In genomic region chr3:149663966-149664365, GRCh38 we compare ENCODE assay signal across 27 cellular contexts.
"Had no signal": no experiment of that assay in that cellular context is flagged by ENCODE, and none has a peak within 500 bp of the region (broad histone marks: within the 10 kb centered on the region; RNA-seq: fewer than 3 reads in every experiment).

No MANE protein-coding gene starts in this region.

- DNase-seq: activated CD4-positive, alpha-beta memory T cell treated with anti-CD3 and anti-CD28 coated beads for 36 hours; activated CD4-positive, alpha-beta T cell treated with anti-CD3 and anti-CD28 coated beads, Interleukin-2, amount 10 ng/mL, durations not matched to agents 24 days and 14 days; activated CD4-positive, CD25-positive, alpha-beta regulatory T cell treated with anti-CD3 and anti-CD28 coated beads, Interleukin-2, amount 50 U/mL, for 72 hours; activated CD8-positive, alpha-beta memory T cell treated with anti-CD3 and anti-CD28 coated beads, Interleukin-2, amount 50 U/mL, for 4 hours; activated gamma-delta T cell; activated naive CD4-positive, alpha-beta T cell treated with anti-CD3 and anti-CD28 coated beads, Interleukin-2, amount 10 ng/mL, durations not matched to agents 7 days and 5 days; activated T-cell treated with anti-CD3 and anti-CD28 coated beads, Interleukin-2, amount 50 U/mL, for 24 hours; amniotic stem cell; central memory CD4-positive, alpha-beta T cell; foreskin fibroblast; heart left ventricle; hypothalamus; left ventricle myocardium inferior; midbrain; naive thymus-derived CD8-positive, alpha-beta T cell; posterior cingulate gyrus; right cardiac atrium; stimulated activated CD4-positive, alpha-beta T cell treated with anti-CD3 and anti-CD28 coated beads, Interleukin-2, amount 100 ng/mL, for 48 hours; stimulated activated naive CD4-positive, alpha-beta T cell treated with Interleukin-2 at 50 U/mL for 16 hours; T-helper 17 cell; T1000; uterus; WERI-Rb-1 had no signal

- H3K36me3 ChIP-seq: heart left ventricle, left ventricle myocardium inferior, tibial nerve, uterus, WERI-Rb-1 had no signal

- H3K27ac ChIP-seq: heart left ventricle, left ventricle myocardium inferior, tibial nerve, uterus, WERI-Rb-1 had no signal

- H3K9me3 ChIP-seq: heart left ventricle, left ventricle myocardium inferior, tibial nerve, uterus had no signal

- FAIRE-seq: astrocyte, endothelial cell of umbilical vein had no signal

- H3K9me3 Mint-ChIP-seq: activated CD4-positive, alpha-beta memory T cell treated with anti-CD3 and anti-CD28 coated beads for 36 hours; activated CD4-positive, alpha-beta T cell treated with anti-CD3 and anti-CD28 coated beads, Interleukin-2, amount 10 ng/mL, durations not matched to agents 24 days and 14 days; activated naive CD4-positive, alpha-beta T cell treated with anti-CD3 and anti-CD28 coated beads, Interleukin-2, amount 10 ng/mL, durations not matched to agents 7 days and 5 days; activated T-cell treated with anti-CD3 and anti-CD28 coated beads, Interleukin-2, amount 50 U/mL, for 24 hours had no signal

- H3K4me3 Mint-ChIP-seq: activated CD4-positive, alpha-beta memory T cell treated with anti-CD3 and anti-CD28 coated beads for 36 hours; activated CD4-positive, alpha-beta T cell treated with anti-CD3 and anti-CD28 coated beads, Interleukin-2, amount 10 ng/mL, durations not matched to agents 24 days and 14 days; activated naive CD4-positive, alpha-beta T cell treated with anti-CD3 and anti-CD28 coated beads, Interleukin-2, amount 10 ng/mL, durations not matched to agents 7 days and 5 days; activated T-cell treated with anti-CD3 and anti-CD28 coated beads, Interleukin-2, amount 50 U/mL, for 24 hours; naive thymus-derived CD8-positive, alpha-beta T cell; T-helper 17 cell had no signal

- H3K4me1 Mint-ChIP-seq: activated naive CD4-positive, alpha-beta T cell treated with anti-CD3 and anti-CD28 coated beads, Interleukin-2, amount 10 ng/mL, durations not matched to agents 7 days and 5 days; T-helper 17 cell had no signal

- H3K27me3 ChIP-seq: tibial nerve, uterus had no signal

- ATAC-seq: esophagus mucosa; heart left ventricle; naive thymus-derived CD8-positive, alpha-beta T cell; right cardiac atrium; T-helper 17 cell had no signal

- H3K27ac Mint-ChIP-seq: activated CD4-positive, alpha-beta memory T cell treated with anti-CD3 and anti-CD28 coated beads for 36 hours; activated CD4-positive, alpha-beta T cell treated with anti-CD3 and anti-CD28 coated beads, Interleukin-2, amount 10 ng/mL, durations not matched to agents 24 days and 14 days; activated naive CD4-positive, alpha-beta T cell treated with anti-CD3 and anti-CD28 coated beads, Interleukin-2, amount 10 ng/mL, durations not matched to agents 7 days and 5 days; activated T-cell treated with anti-CD3 and anti-CD28 coated beads, Interleukin-2, amount 50 U/mL, for 24 hours; naive thymus-derived CD8-positive, alpha-beta T cell; T-helper 17 cell had no signal

- H3K36me3 Mint-ChIP-seq: activated CD4-positive, alpha-beta memory T cell treated with anti-CD3 and anti-CD28 coated beads for 36 hours; activated naive CD4-positive, alpha-beta T cell treated with anti-CD3 and anti-CD28 coated beads, Interleukin-2, amount 10 ng/mL, durations not matched to agents 7 days and 5 days had no signal

- H3K4me3 ChIP-seq: heart left ventricle, left ventricle myocardium inferior, tibial nerve, uterus had no signal
